Comparison of ENCODE assay signal across 26 cellular contexts in the genomic region with DNA sequence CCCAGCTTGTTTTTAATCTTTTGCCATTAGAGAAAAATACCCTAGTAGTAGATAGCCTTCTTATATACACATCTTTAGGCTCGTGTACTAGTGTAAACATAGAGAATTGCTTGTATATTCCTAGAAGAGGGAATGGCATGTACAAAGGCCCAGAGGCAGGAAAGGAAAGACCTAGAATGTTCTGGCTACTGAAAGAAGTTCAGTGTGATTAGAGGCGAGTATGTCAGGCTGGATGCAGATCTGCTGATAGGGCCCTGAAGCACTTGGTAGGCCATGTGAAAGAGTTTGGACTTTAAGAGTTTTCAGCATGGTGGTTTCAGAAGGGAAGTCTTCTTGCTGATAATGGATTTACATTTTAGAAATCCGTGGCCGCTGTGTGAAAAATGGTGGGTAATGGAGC. TPM values are rescaled to one million over a fixed set of nuclear protein-coding genes. Genes with fewer than 3 reads are reported as not detected.
DNase-seq lines count a peak whose midpoint lies in the region; TF ChIP-seq lines count a peak whose summit lies in the region.
"Had no signal": no experiment of that assay in that cellular context is flagged by ENCODE, and none has a peak within 500 bp of the region (broad histone marks: within the 10 kb centered on the region; RNA-seq: fewer than 3 reads in every experiment).

No MANE protein-coding gene starts in this region.

- H3K4me1 ChIP-seq in HEK293 (ENCODE audit: control insufficient read depth, insufficient read depth, low read length) = no peaks in the 10 kb centered on the region
- H3K4me1 ChIP-seq: uterus had no signal

- H3K36me3 ChIP-seq in HEK293 (ENCODE audit: control insufficient read depth in 2 of 2, insufficient read depth in 1 of 2, low read length in 2 of 2) = peaks cover 30 to 37% of the 10 kb centered on the region in 2 experiments; a peak in 2 of 3 replicates
- H3K36me3 ChIP-seq: uterus had no signal

- no peak overlapping the region for H3K4me3 ChIP-seq in HEK293 (ENCODE audit: low read depth, low read length)
- H3K4me3 ChIP-seq: coronary artery, PC-9, SK-N-MC, uterus had no signal

- H3K27ac Mint-ChIP-seq in activated naive CD4-positive, alpha-beta T cell treated with anti-CD3 and anti-CD28 coated beads, Interleukin-2, amount 50 U/mL, for 24 hours = peak overlapping the region; percentile 15
- H3K27ac Mint-ChIP-seq in endothelial cell (ENCODE audit: unreplicated experiment) (no peak overlapping the region), progenitor cell of endocrine pancreas (peak overlapping the region; percentile 38)
- H3K27ac Mint-ChIP-seq: activated CD4-positive, alpha-beta memory T cell treated with anti-CD3 and anti-CD28 coated beads for 36 hours; activated T-helper 2 cell treated with anti-CD3 and anti-CD28 coated beads, Interferon-gamma antibody, Interleukin-2, Interleukin-4, amounts not matched to agents 10 μg/mL and 5 μg/mL and 100 μg/mL, durations not matched to agents 14 hours and 24 hours and 36 hours; stimulated activated effector memory CD8-positive, alpha-beta T cell treated with anti-CD3 and anti-CD28 coated beads, Interleukin-12 subunit alpha, Interleukin-12 subunit beta, amount 100 ng/mL, for 72 hours had no signal

- POLR2A ChIA-PET in HEK293 (lab: Yijun Ruan, JAX) = no interaction called here

- H3K27ac ChIP-seq in HEK293 (ENCODE audit: extremely low read depth, low read depth, low read length) = no peak overlapping the region
- H3K27ac ChIP-seq: coronary artery, PC-9, SK-N-MC, uterus had no signal

- peaks cover 20% of the 10 kb centered on the region for H3K4me1 Mint-ChIP-seq in activated naive CD4-positive, alpha-beta T cell treated with anti-CD3 and anti-CD28 coated beads, Interleukin-2, amount 50 U/mL, for 24 hours
- H3K4me1 Mint-ChIP-seq in endothelial cell (ENCODE audit: unreplicated experiment) = no peaks in the 10 kb centered on the region
- H3K4me1 Mint-ChIP-seq in progenitor cell of endocrine pancreas (ENCODE audit: low read depth) = no peaks in the 10 kb centered on the region

- no peaks in the 10 kb centered on the region for H3K9me3 ChIP-seq in HEK293 (ENCODE audit: control insufficient read depth, insufficient read depth, low read depth, low read length)
- H3K9me3 ChIP-seq: uterus had no signal

- no peaks in the 10 kb centered on the region for H3K9me3 Mint-ChIP-seq in activated naive CD4-positive, alpha-beta T cell treated with anti-CD3 and anti-CD28 coated beads, Interleukin-2, amount 50 U/mL, for 24 hours
- H3K9me3 Mint-ChIP-seq in endothelial cell (ENCODE audit: unreplicated experiment) (no peaks in the 10 kb centered on the region), progenitor cell of endocrine pancreas (ENCODE audit: low read depth) (no peaks in the 10 kb centered on the region)
- H3K9me3 Mint-ChIP-seq: activated CD4-positive, alpha-beta memory T cell treated with anti-CD3 and anti-CD28 coated beads for 36 hours; activated T-helper 2 cell treated with anti-CD3 and anti-CD28 coated beads, Interferon-gamma antibody, Interleukin-2, Interleukin-4, amounts not matched to agents 10 μg/mL and 5 μg/mL and 100 μg/mL, durations not matched to agents 14 hours and 24 hours and 36 hours; stimulated activated effector memory CD8-positive, alpha-beta T cell treated with anti-CD3 and anti-CD28 coated beads, Interleukin-12 subunit alpha, Interleukin-12 subunit beta, amount 100 ng/mL, for 72 hours had no signal

- CTCF ChIA-PET in HEK293 (lab: Yijun Ruan, JAX) = interaction anchor here (0.8 to 1.4 kb wide), 2 partner anchors 10 to 15 kb away, joined by 3 to 4 read pairs; no protein-coding TSS in a partner anchor

- H3K4me3 Mint-ChIP-seq in activated naive CD4-positive, alpha-beta T cell treated with anti-CD3 and anti-CD28 coated beads, Interleukin-2, amount 50 U/mL, for 24 hours = no peak overlapping the region
- H3K4me3 Mint-ChIP-seq in endothelial cell (ENCODE audit: unreplicated experiment) (peak overlapping the region; percentile 7), progenitor cell of endocrine pancreas (ENCODE audit: low read depth) (no peak overlapping the region)
- H3K4me3 Mint-ChIP-seq: activated CD4-positive, alpha-beta memory T cell treated with anti-CD3 and anti-CD28 coated beads for 36 hours; stimulated activated effector memory CD8-positive, alpha-beta T cell treated with anti-CD3 and anti-CD28 coated beads, Interleukin-12 subunit alpha, Interleukin-12 subunit beta, amount 100 ng/mL, for 72 hours had no signal

- no peak for TF ChIP-seq CTCF in HEK293 (tag by site-specific recombination; IDR thresholded peaks at IDR 0.05)
- TF ChIP-seq CTCF in endothelial cell (IDR thresholded peaks at IDR 0.05; ENCODE audit: unreplicated experiment) = no peak
- no peak for TF ChIP-seq CTCF in progenitor cell of endocrine pancreas (IDR thresholded peaks at IDR 0.05; ENCODE audit: unreplicated experiment)

- peaks cover 9% of the 10 kb centered on the region for H3K36me3 Mint-ChIP-seq in activated naive CD4-positive, alpha-beta T cell treated with anti-CD3 and anti-CD28 coated beads, Interleukin-2, amount 50 U/mL, for 24 hours
- H3K36me3 Mint-ChIP-seq in endothelial cell (ENCODE audit: low read depth, unreplicated experiment) (no peaks in the 10 kb centered on the region), progenitor cell of endocrine pancreas (ENCODE audit: insufficient read depth) (peaks cover 15% of the 10 kb centered on the region)

- H3K27me3 Mint-ChIP-seq in activated naive CD4-positive, alpha-beta T cell treated with anti-CD3 and anti-CD28 coated beads, Interleukin-2, amount 50 U/mL, for 24 hours = no peaks in the 10 kb centered on the region
- H3K27me3 Mint-ChIP-seq in endothelial cell (ENCODE audit: unreplicated experiment) (peaks cover 4% of the 10 kb centered on the region), progenitor cell of endocrine pancreas (no peaks in the 10 kb centered on the region)
- H3K27me3 Mint-ChIP-seq: activated CD4-positive, alpha-beta memory T cell treated with anti-CD3 and anti-CD28 coated beads for 36 hours had no signal

- no peak for DNase-seq in activated naive CD4-positive, alpha-beta T cell treated with anti-CD3 and anti-CD28 coated beads, Interleukin-2, amount 50 U/mL, for 16 hours
- DNase-seq in endothelial cell (ENCODE audit: low spot score) (no peak), progenitor cell of endocrine pancreas (ENCODE audit: low spot score, unreplicated experiment) (no peak), AG08395 (ENCODE audit: low spot score) (no peak), NCI-H82 (lab: John Stamatoyannopoulos, UW) (no peak)
- no peak for DNase-seq in activated CD4-positive, alpha-beta T cell treated with anti-CD3 and anti-CD28 coated beads for 1 hour
- DNase-seq: ACHN; activated CD4-positive, alpha-beta memory T cell treated with anti-CD3 and anti-CD28 coated beads for 36 hours; activated CD8-positive, alpha-beta memory T cell treated with anti-CD3 and anti-CD28 coated beads, Interleukin-2, amount 50 U/mL, for 48 hours; caudate nucleus; effector memory CD4-positive, alpha-beta T cell; erythroblast; H7; IMR-90; NCI-H1048; NCI-H2107; NCI-H345; NCI-H69; PC-9; uterus had no signal

TF ChIP-seq in HEK293, 187 proteins besides CTCF, POLR2A, EP300 and RAD21:
- no peak for TF ChIP-seq GFI1B (tag by site-specific recombination; IDR thresholded peaks at IDR 0.05)
- no peak for TF ChIP-seq ZNF701 (tag by site-specific recombination; IDR thresholded peaks at IDR 0.05)
- no peak for TF ChIP-seq ZNF19 (tag by site-specific recombination; IDR thresholded peaks at IDR 0.05; ENCODE audit: low read depth)
- TF ChIP-seq ZNF623 (tag by site-specific recombination; IDR thresholded peaks at IDR 0.05) = peak; percentile 72
- no peak for TF ChIP-seq ZNF660 (tag by site-specific recombination; IDR thresholded peaks at IDR 0.05)
- no peak for TF ChIP-seq ZNF202 (tag by site-specific recombination; IDR thresholded peaks at IDR 0.05; ENCODE audit: borderline replicate concordance)
- TF ChIP-seq ZNF324 (tag by site-specific recombination; IDR thresholded peaks at IDR 0.05) = no peak

RNA-seq across cellular contexts. Expression of a gene that starts 17.4 kb away (rescaled TPM):
- total RNA-seq in endothelial cell (ENCODE audit: unreplicated experiment) (40.1 TPM), progenitor cell of endocrine pancreas (67.8 and 69.8 TPM in 2 replicates)

RNA-seq across cellular contexts. Expression of a gene that starts 51.1 kb away (rescaled TPM):
- 184 TPM for total RNA-seq in endothelial cell (ENCODE audit: unreplicated experiment)
- 72.7 and 78.8 TPM in 2 replicates for total RNA-seq in progenitor cell of endocrine pancreas
